14 cellular contexts compared by ENCODE assay signal in the genomic region with DNA sequence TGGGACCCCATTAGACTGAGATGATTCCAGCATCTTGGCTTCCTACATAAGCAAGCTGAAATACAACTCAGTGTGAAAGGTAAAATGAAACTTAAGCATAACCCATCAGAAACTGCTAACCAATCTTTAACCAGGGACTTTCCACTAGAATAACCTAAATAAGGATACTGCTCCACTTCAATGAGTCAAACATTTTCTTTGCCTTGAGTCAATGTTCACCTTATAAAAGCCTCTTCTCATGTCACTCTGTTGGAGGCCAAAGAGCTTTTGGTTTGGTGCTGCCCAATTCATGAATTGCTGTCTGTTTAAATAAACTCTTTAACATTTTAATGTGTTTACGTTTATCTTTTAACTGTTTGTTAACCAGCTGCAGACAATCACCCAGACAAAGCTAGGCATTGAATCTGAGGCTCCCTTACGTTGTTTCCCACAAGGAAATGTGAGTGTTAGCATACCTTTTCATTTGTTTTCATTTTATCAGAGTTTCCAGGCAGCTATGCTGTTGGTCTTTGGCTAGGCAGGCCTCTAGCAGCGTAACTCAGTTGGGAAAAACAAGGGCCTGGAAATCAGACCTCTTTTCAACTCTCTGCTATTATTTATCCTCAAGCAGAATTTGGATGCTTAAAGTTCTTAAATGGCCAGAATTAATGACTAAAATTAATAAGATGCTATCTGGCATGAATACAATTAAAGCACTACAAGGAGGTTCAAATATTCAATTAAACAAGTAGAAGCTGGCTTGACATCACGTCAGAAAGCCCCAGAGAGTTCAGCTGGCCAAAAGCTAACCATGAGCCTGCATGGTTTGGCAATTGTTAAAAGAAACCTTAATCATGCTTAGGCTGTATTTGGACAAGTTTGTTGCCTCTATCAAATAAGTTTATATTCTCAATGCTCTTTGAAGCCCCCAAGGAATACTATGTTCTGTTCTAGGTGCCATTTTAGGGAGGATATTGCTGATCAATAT.
DNase-seq lines count a peak whose midpoint lies in the region; ATAC-seq and TF ChIP-seq lines count a peak whose summit lies in the region.
"Had no signal": no experiment of that assay in that cellular context is flagged by ENCODE, and none has a peak within 500 bp of the region (broad histone marks: within the 10 kb centered on the region; RNA-seq: fewer than 3 reads in every experiment).

No MANE protein-coding gene starts in this region.

- CTCF ChIA-PET in Calu3 (lab: Charles Lee), result no interaction called here

- H3K27me3 ChIP-seq in endodermal cell (ENCODE audit: control insufficient read depth, insufficient read depth, low read length, poor library complexity, severe bottlenecking), result no peaks in the 10 kb centered on the region
- H3K27me3 ChIP-seq: BLaER1, neutrophil had no signal

- H3K27ac Mint-ChIP-seq in endodermal cell, result no peak overlapping the region
- H3K27ac Mint-ChIP-seq in Calu3 (ENCODE audit: unreplicated experiment), result no peak overlapping the region
- H3K27ac Mint-ChIP-seq: stimulated activated naive CD8-positive, alpha-beta T cell treated with anti-CD3 and anti-CD28 coated beads, Interleukin-15, amount 100 ng/mL, for 72 hours had no signal

- H3K36me3 Mint-ChIP-seq in endodermal cell (ENCODE audit: low read depth), result peaks cover 4% of the 10 kb centered on the region
- H3K36me3 Mint-ChIP-seq in Calu3 (ENCODE audit: insufficient read depth, unreplicated experiment), result no peaks in the 10 kb centered on the region

- no peaks in the 10 kb centered on the region for H3K27me3 Mint-ChIP-seq in endodermal cell (ENCODE audit: insufficient read depth)
- H3K27me3 Mint-ChIP-seq in Calu3 (ENCODE audit: unreplicated experiment), result peaks cover 24% of the 10 kb centered on the region

- WGBS in endodermal cell (ENCODE audit: insufficient coverage in 1 of 2, insufficient read length in 1 of 2), 2 experiments, result 80 to 87% methylated on average over 4 of the region's 4 CpGs

- H3K27ac ChIP-seq in endodermal cell (ENCODE audit: low read depth, low read length), result no peak overlapping the region
- H3K27ac ChIP-seq: BLaER1, neutrophil had no signal

- H3K4me3 ChIP-seq in endodermal cell (ENCODE audit: low read length), result peak overlapping the region; percentile 16
- H3K4me3 ChIP-seq: BLaER1, HAP-1, K562 had no signal

- BruUV-seq in Calu3 (replicated peaks; lab: Mats Ljungman, UMichigan), result no TSS peak

- H3K9ac ChIP-seq in endodermal cell (ENCODE audit: extremely low read depth, low read length, poor library complexity, severe bottlenecking), result no peak overlapping the region
- H3K9ac ChIP-seq: BLaER1 had no signal

- TF ChIP-seq CTCF in endodermal cell (conservative IDR thresholded peaks at IDR 0.05) (no peak), Calu3 (IDR thresholded peaks at IDR 0.05; ENCODE audit: unreplicated experiment) (no peak)

- H3K9me3 Mint-ChIP-seq in endodermal cell (peaks cover 55% of the 10 kb centered on the region), Calu3 (ENCODE audit: low read depth, unreplicated experiment) (peaks cover 11% of the 10 kb centered on the region)

- H3K36me3 ChIP-seq in endodermal cell (ENCODE audit: control insufficient read depth, insufficient read depth, low read length), result no peaks in the 10 kb centered on the region
- H3K36me3 ChIP-seq: BLaER1, HAP-1, neutrophil had no signal

- H3K4me1 Mint-ChIP-seq in endodermal cell, result peaks cover 2% of the 10 kb centered on the region
- H3K4me1 Mint-ChIP-seq in Calu3 (ENCODE audit: low read depth, unreplicated experiment), result no peaks in the 10 kb centered on the region
- H3K4me1 Mint-ChIP-seq: stimulated activated naive CD8-positive, alpha-beta T cell treated with anti-CD3 and anti-CD28 coated beads, Interleukin-15, amount 100 ng/mL, for 72 hours had no signal

- H3K4me1 ChIP-seq in endodermal cell (ENCODE audit: control insufficient read depth, insufficient read depth, low read length), result peaks cover 2% of the 10 kb centered on the region
- H3K4me1 ChIP-seq: BLaER1, HAP-1 had no signal

- ATAC-seq in GM18505 (IDR thresholded peaks at IDR 0.05; ENCODE audit: unreplicated experiment) (peak; percentile 61), GM19468 (IDR thresholded peaks at IDR 0.05; ENCODE audit: extremely low read depth, unreplicated experiment) (peak; percentile 56), HG03135 (IDR thresholded peaks at IDR 0.05; ENCODE audit: unreplicated experiment) (peak; percentile 90)
- ATAC-seq: K562; stimulated activated naive CD8-positive, alpha-beta T cell treated with anti-CD3 and anti-CD28 coated beads, Interleukin-15, amount 100 ng/mL, for 72 hours had no signal

- H3K4me3 Mint-ChIP-seq in endodermal cell (no peak overlapping the region), Calu3 (ENCODE audit: low read depth, unreplicated experiment) (no peak overlapping the region)
- H3K4me3 Mint-ChIP-seq: stimulated activated naive CD8-positive, alpha-beta T cell treated with anti-CD3 and anti-CD28 coated beads, Interleukin-15, amount 100 ng/mL, for 72 hours had no signal

- peaks cover 42% of the 10 kb centered on the region for H3K9me3 ChIP-seq in endodermal cell (ENCODE audit: control insufficient read depth, low read length)
- H3K9me3 ChIP-seq: HAP-1, neutrophil had no signal

- intact Hi-C loops in Calu3 (cut with micrococcal nuclease; ENCODE audit: unreplicated experiment), result no loop called here

- TF ChIP-seq POLR2A in GM18505 (IDR thresholded peaks at IDR 0.05; ENCODE audit: borderline replicate concordance, extremely low read depth, insufficient read depth, insufficient read length), result no peak

- DNase-seq in endodermal cell (no peak), amniotic stem cell (lab: John Stamatoyannopoulos, UW) (no peak), Calu3 (no peak), islet precursor cell (no peak), ecto neural progenitor cell (ENCODE audit: low spot score) (no peak)
- DNase-seq: SIG-M5; stimulated activated naive CD8-positive, alpha-beta T cell treated with anti-CD3 and anti-CD28 coated beads, Interleukin-15, amount 100 ng/mL, for 72 hours had no signal
